16 cellular contexts compared by ENCODE assay signal in genomic region chr7:6128205-6128604, GRCh38. TPM values are rescaled to one million over a fixed set of nuclear protein-coding genes. Genes with fewer than 3 reads are reported as not detected.
DNase-seq lines count a peak whose midpoint lies in the region; ATAC-seq, FAIRE-seq and TF ChIP-seq lines count a peak whose summit lies in the region.
"Had no signal": no experiment of that assay in that cellular context is flagged by ENCODE, and none has a peak within 500 bp of the region (broad histone marks: within the 10 kb centered on the region; RNA-seq: fewer than 3 reads in every experiment).

No MANE protein-coding gene starts in this region.

- DNase-seq in CD4-positive, alpha-beta memory T cell: no peak
- no peak for DNase-seq in HTR-8/SVneo (ENCODE audit: insufficient read length, low spot score)
- peak; percentile 78 for DNase-seq in astrocyte of the hippocampus (ENCODE audit: low read depth, low spot score)
- DNase-seq in myocyte (ENCODE audit: low read depth): peak; percentile 9
- no peak for DNase-seq in thyroid gland
- no peak for DNase-seq in NCI-H1436 (lab: John Stamatoyannopoulos, UW)
- DNase-seq: CD4-positive, alpha-beta T cell; KBM-7; NCI-H1436 treated with DMSO at 0.1 percent for 48 hours; NCI-H2029 treated with DMSO at 0.1 percent for 48 hours; NCI-H748 treated with DMSO at 0.1 percent for 48 hours; PC-9; SJCRH30 had no signal

- POLR2A ChIA-PET in CD4-positive, alpha-beta memory T cell (lab: Charles Lee; ENCODE audit: partially characterized antibody): no interaction called here

- no peaks in the 10 kb centered on the region for H3K9me3 ChIP-seq in CD4-positive, alpha-beta memory T cell (ENCODE audit: control insufficient read depth in 1 of 2, low read length in 2 of 2)
- H3K9me3 ChIP-seq in thyroid gland: no peaks in the 10 kb centered on the region
- H3K9me3 ChIP-seq: HAP-1 had no signal

- peaks cover 21% of the 10 kb centered on the region for H3K36me3 ChIP-seq in CD4-positive, alpha-beta memory T cell (ENCODE audit: insufficient read depth, low read length)
- peaks cover 0 to under 1% of the 10 kb centered on the region in 2 donors for H3K36me3 ChIP-seq in thyroid gland

- H3K36me3 Mint-ChIP-seq in CD4-positive, alpha-beta memory T cell: peaks cover 43 to 63% of the 10 kb centered on the region in 2 donors

- no peak overlapping the region for H3K4me3 ChIP-seq in CD4-positive, alpha-beta memory T cell (ENCODE audit: low read length in 2 of 2)
- no peak overlapping the region for H3K4me3 ChIP-seq in thyroid gland (replicated peaks in 1 of 3)
- H3K4me3 ChIP-seq: HAP-1, PC-9, SJCRH30 had no signal

- no peaks in the 10 kb centered on the region for H3K27me3 Mint-ChIP-seq in CD4-positive, alpha-beta memory T cell
- H3K27me3 Mint-ChIP-seq: CD4-positive, alpha-beta T cell had no signal

- TF ChIP-seq POLR2A in thyroid gland (IDR thresholded peaks at IDR 0.05): no peak

- FAIRE-seq in HTR-8/SVneo (lab: Jason Lieb, UNC): peak; percentile 46

- H3K4me3 Mint-ChIP-seq in CD4-positive, alpha-beta memory T cell: no peak overlapping the region
- H3K4me3 Mint-ChIP-seq: CD4-positive, alpha-beta T cell had no signal

- H3K4me1 Mint-ChIP-seq in CD4-positive, alpha-beta memory T cell: peaks cover 5 to 24% (median 14%) of the 10 kb centered on the region in 4 donors

- H3K27me3 ChIP-seq in CD4-positive, alpha-beta memory T cell (ENCODE audit: insufficient read depth, low read length): no peaks in the 10 kb centered on the region
- H3K27me3 ChIP-seq in thyroid gland: no peaks in the 10 kb centered on the region
- H3K27me3 ChIP-seq: SJCRH30 had no signal

- peak overlapping the region in 4 of 7 donors; percentile 11 to 54 (median 19) for H3K27ac Mint-ChIP-seq in CD4-positive, alpha-beta memory T cell
- H3K27ac Mint-ChIP-seq: CD4-positive, alpha-beta T cell had no signal

- CTCF ChIA-PET in CD4-positive, alpha-beta memory T cell (lab: Charles Lee; ENCODE audit: partially characterized antibody): interaction anchor here (0.7 kb wide), 1 partner anchor 129 kb away, joined by 4 read pairs; no protein-coding TSS in a partner anchor

- WGBS in thyroid gland, 2 donors: 92 to 97% methylated on average over 3 of the region's 3 CpGs

- TF ChIP-seq CTCF in thyroid gland (IDR thresholded peaks at IDR 0.05): no peak

- no peak overlapping the region for H3K27ac ChIP-seq in CD4-positive, alpha-beta memory T cell (ENCODE audit: low read depth, low read length)
- no peak overlapping the region for H3K27ac ChIP-seq in thyroid gland
- H3K27ac ChIP-seq: HL-60, PC-9, SJCRH30 had no signal

- ATAC-seq in GM18520 (IDR thresholded peaks at IDR 0.05; ENCODE audit: unreplicated experiment): no peak

- H3K9me3 Mint-ChIP-seq in CD4-positive, alpha-beta memory T cell: no peaks in the 10 kb centered on the region
- H3K9me3 Mint-ChIP-seq: CD4-positive, alpha-beta T cell had no signal

- intact Hi-C loops in CD4-positive, alpha-beta memory T cell (cut with micrococcal nuclease): no loop called here
- intact Hi-C loops in thyroid gland (cut with DNase I): no loop called here

- H3K4me1 ChIP-seq in CD4-positive, alpha-beta memory T cell (ENCODE audit: insufficient read depth, low read length): no peaks in the 10 kb centered on the region
- peaks cover 0 to 9% of the 10 kb centered on the region in 2 donors for H3K4me1 ChIP-seq in thyroid gland
- H3K4me1 ChIP-seq: HAP-1, SJCRH30 had no signal

RNA-seq across cellular contexts. Expression of gene USP42, which starts 23.5 kb away (rescaled TPM):
- total RNA-seq in CD4-positive, alpha-beta memory T cell: 10 to 100 TPM; 17.6 to 20.9 TPM
- polyA plus RNA-seq in CD4-positive, alpha-beta memory T cell: 10 to 100 TPM in 1 of 2 donors, 1 to 10 TPM in 1; 3.2 to 14.7 TPM
- total RNA-seq in myocyte: 8.4 and 8.6 TPM in 2 replicates
- 6.8 TPM for polyA plus RNA-seq in myocyte (2012)
- total RNA-seq in thyroid gland: 10 to 100 TPM in 3 of 4 donors, 1 to 10 TPM in 1; 9.9 to 14.7 (median 10.6) TPM

Comparison
In these comparisons a context has a peak if more than half of its experiments do, and no peak if none do; other contexts are left out.
1. DNase-seq: peak in astrocyte of the hippocampus (single experiment) and myocyte (single experiment); none in CD4-positive, alpha-beta memory T cell (0 of 5), HTR-8/SVneo (single experiment), thyroid gland (0 of 2) and NCI-H1436 (single experiment).